ENCODE assay signal across 11 cellular contexts in genomic region chr3:170021083-170021482, GRCh38. TPM values are rescaled to one million over a fixed set of nuclear protein-coding genes. Genes with fewer than 3 reads are reported as not detected.
DNase-seq lines count a peak whose midpoint lies in the region; ATAC-seq and TF ChIP-seq lines count a peak whose summit lies in the region.
"Had no signal": no experiment of that assay in that cellular context is flagged by ENCODE, and none has a peak within 500 bp of the region (broad histone marks: within the 10 kb centered on the region; RNA-seq: fewer than 3 reads in every experiment).

No MANE protein-coding gene starts in this region.

- no peaks in the 10 kb centered on the region for H3K36me3 ChIP-seq in PC-3 (ENCODE audit: low read depth, low read length)
- H3K36me3 ChIP-seq: esophagus squamous epithelium, thoracic aorta had no signal

- peaks cover 17% of the 10 kb centered on the region for H3K4me1 Mint-ChIP-seq in CD4-positive, alpha-beta T cell (ENCODE audit: low read depth)

- H3K9me3 Mint-ChIP-seq in CD4-positive, alpha-beta T cell, result no peaks in the 10 kb centered on the region

- CTCF ChIA-PET in CD4-positive, alpha-beta T cell (lab: Charles Lee), result interaction anchor here (1.2 kb wide), 1 partner anchor 203 kb away, joined by 3 read pairs; no protein-coding TSS in a partner anchor
- CTCF ChIA-PET in PC-3 (lab: Charles Lee), result interaction anchor here (0.6 kb wide), 1 partner anchor 27 kb away, joined by 3 read pairs; no protein-coding TSS in a partner anchor

- peak overlapping the region; percentile 10 for H3K27ac Mint-ChIP-seq in CD4-positive, alpha-beta T cell

- no peaks in the 10 kb centered on the region for H3K27me3 ChIP-seq in CD4-positive, alpha-beta T cell (ENCODE audit: control insufficient read depth, insufficient read depth, low read length)
- H3K27me3 ChIP-seq in PC-3 (ENCODE audit: low read length), result no peaks in the 10 kb centered on the region
- H3K27me3 ChIP-seq: esophagus squamous epithelium had no signal

- H3K9me3 ChIP-seq in CD4-positive, alpha-beta T cell (ENCODE audit: control insufficient read depth, low read length), result no peaks in the 10 kb centered on the region
- no peaks in the 10 kb centered on the region for H3K9me3 ChIP-seq in PC-3 (ENCODE audit: low read length)
- H3K9me3 ChIP-seq: esophagus squamous epithelium, thoracic aorta had no signal

- intact Hi-C loops in CD4-positive, alpha-beta T cell (cut with DNase I, micrococcal nuclease), result no loop called here
- intact Hi-C loops in PC-3 (cut with micrococcal nuclease), result no loop called here

- H3K4me3 ChIP-seq in GM12865 (ENCODE audit: low read depth, low read length) (no peak overlapping the region), PC-3 (ENCODE audit: low read length) (no peak overlapping the region)
- H3K4me3 ChIP-seq: esophagus squamous epithelium, thoracic aorta had no signal

- ATAC-seq in CD4-positive, alpha-beta T cell (ENCODE audit: poor library complexity), result peak; percentile 68
- no peak for ATAC-seq in PC-3
- ATAC-seq in GM21786 (IDR thresholded peaks at IDR 0.05; ENCODE audit: unreplicated experiment), result no peak
- no peak for ATAC-seq in HG02678 (IDR thresholded peaks at IDR 0.05; ENCODE audit: unreplicated experiment)

- POLR2A ChIA-PET in CD4-positive, alpha-beta T cell (lab: Charles Lee), result interaction anchor here (0.5 to 3.3 kb wide), 8 partner anchors 13 to 249 kb away, joined by 3 to 16 read pairs (median 4); partner anchors contain the start of gene SEC62
- POLR2A ChIA-PET in PC-3 (lab: Charles Lee; ENCODE audit: unreplicated experiment), result no interaction called here

- no peaks in the 10 kb centered on the region for H3K36me3 Mint-ChIP-seq in CD4-positive, alpha-beta T cell (ENCODE audit: low read depth)

- BruUV-seq in PC-3 (replicated peaks; lab: Mats Ljungman, UMichigan), result no TSS peak

- no peaks in the 10 kb centered on the region for H4K20me1 ChIP-seq in PC-3 (ENCODE audit: low read length)

- no peak overlapping the region for H3K9ac ChIP-seq in PC-3 (ENCODE audit: low read length)

- no peaks in the 10 kb centered on the region for H3K4me1 ChIP-seq in PC-3 (ENCODE audit: insufficient read depth, low read length)
- H3K4me1 ChIP-seq: esophagus squamous epithelium had no signal

- no peaks in the 10 kb centered on the region for H3F3A ChIP-seq in PC-3 (ENCODE audit: low read length, unreplicated experiment)

- DNase-seq in CD4-positive, alpha-beta T cell, result no peak
- DNase-seq in GM12865 (ENCODE audit: low read depth) (peak; percentile 29), PC-3 (no peak), germinal center (ENCODE audit: low spot score) (peak; percentile 47), NCI-H2081 (lab: John Stamatoyannopoulos, UW) (no peak)
- no peak for DNase-seq in activated CD4-positive, alpha-beta T cell treated with anti-CD3 and anti-CD28 coated beads for 48 hours
- DNase-seq: esophagus squamous epithelium, NCI-H345 had no signal

- H3K9me2 ChIP-seq in PC-3 (replicated peaks; ENCODE audit: low read length), result no peaks in the 10 kb centered on the region

- TF ChIP-seq CTCF in CD4-positive, alpha-beta T cell (IDR thresholded peaks at IDR 0.05), result no peak
- TF ChIP-seq CTCF in GM12865 (IDR thresholded peaks at IDR 0.05; ENCODE audit: insufficient read depth, low read depth, low read length, missing control alignments) (no peak), PC-3 (conservative IDR thresholded peaks at IDR 0.05; ENCODE audit: low read depth, low read length) (peak; percentile 31; the same call in 1 of the 2 replicates)

- no peak overlapping the region for H3K27ac ChIP-seq in CD4-positive, alpha-beta T cell (ENCODE audit: low read depth, low read length)
- H3K27ac ChIP-seq in PC-3 (ENCODE audit: low read length), result no peak overlapping the region
- H3K27ac ChIP-seq: esophagus squamous epithelium, thoracic aorta had no signal

- H2AFZ ChIP-seq in PC-3 (ENCODE audit: low read length), result no peak overlapping the region

- H3K79me2 ChIP-seq in PC-3 (ENCODE audit: low read length), result no peaks in the 10 kb centered on the region

- H3K27me3 Mint-ChIP-seq in CD4-positive, alpha-beta T cell, result no peaks in the 10 kb centered on the region

- no peak overlapping the region for H3K4me3 Mint-ChIP-seq in CD4-positive, alpha-beta T cell

- H3K4me2 ChIP-seq in PC-3 (ENCODE audit: low read length), result no peak overlapping the region

RNA-seq across cellular contexts. Expression of gene GPR160, which starts 16.7 kb away (rescaled TPM):
- total RNA-seq in CD4-positive, alpha-beta T cell, result 1 to 10 TPM; 5.7 TPM
- 13.0 and 15.7 TPM in 2 replicates for total RNA-seq in PC-3 (2014; rRNA removed)

RNA-seq across cellular contexts. Expression of gene SEC62, which starts 54.5 kb away (rescaled TPM):
- 100 to 1,000 TPM; 113 to 117 TPM for total RNA-seq in CD4-positive, alpha-beta T cell
- total RNA-seq in PC-3 (2014; rRNA removed), result 29.0 and 31.8 TPM in 2 replicates

Comparison
In these comparisons a context has a peak if more than half of its experiments do, and no peak if none do; other contexts are left out.
1. DNase-seq: peak in GM12865 (single experiment) and germinal center (single experiment); none in CD4-positive, alpha-beta T cell (0 of 10), PC-3 (single experiment), activated CD4-positive, alpha-beta T cell treated with anti-CD3 and anti-CD28 coated beads for 48 hours (single experiment) and NCI-H2081 (0 of 2).